22 cellular contexts compared by ENCODE assay signal in genomic region chr2:241690202-241690717, GRCh38.
"Had no signal": no experiment of that assay in that cellular context is flagged by ENCODE, and none has a peak within 500 bp of the region (broad histone marks: within the 10 kb centered on the region; RNA-seq: fewer than 3 reads in every experiment).

No MANE protein-coding gene starts in this region.

- H3K27me3 Mint-ChIP-seq: activated naive CD8-positive, alpha-beta T cell treated with anti-CD3 and anti-CD28 coated beads, Interleukin-2, amount 10 ng/mL, durations not matched to agents 7 days and 5 days; central memory CD8-positive, alpha-beta T cell; naive thymus-derived CD4-positive, alpha-beta T cell had no signal

- H3K27ac Mint-ChIP-seq: activated naive CD8-positive, alpha-beta T cell treated with anti-CD3 and anti-CD28 coated beads, Interleukin-2, amount 10 ng/mL, durations not matched to agents 7 days and 5 days had no signal

- ATAC-seq: left lung; mucosa of descending colon; naive thymus-derived CD4-positive, alpha-beta T cell; stimulated activated effector memory CD8-positive, alpha-beta T cell treated with anti-CD3 and anti-CD28 coated beads, Interleukin-12 subunit alpha, Interleukin-12 subunit beta, amount 100 ng/mL, for 72 hours had no signal

- H3K27ac ChIP-seq: brain microvascular endothelial cell, left lung, neutrophil, parathyroid adenoma, tibial artery had no signal

- DNase-seq: activated CD4-positive, alpha-beta T cell treated with anti-CD3 and anti-CD28 coated beads, Interleukin-2, amount 50 U/mL, for 48 hours; activated CD4-positive, CD25-positive, alpha-beta regulatory T cell treated with anti-CD3 and anti-CD28 coated beads, Interleukin-2, amount 50 U/mL, for 72 hours; activated naive CD8-positive, alpha-beta T cell treated with anti-CD3 and anti-CD28 coated beads, Interleukin-2, amount 10 ng/mL, durations not matched to agents 7 days and 5 days; anterior cingulate cortex; brain microvascular endothelial cell; cortex of kidney; effector CD8-positive, alpha-beta T cell; foreskin fibroblast; hippocampal formation; kidney; mammary epithelial cell; mucosa of descending colon; naive thymus-derived CD4-positive, alpha-beta T cell; stimulated activated CD4-positive, alpha-beta T cell treated with anti-CD3 and anti-CD28 coated beads, Interleukin-2, amount 100 ng/mL, for 24 hours; T-helper 1 cell; T1000; tibial artery had no signal

- H3K9me3 Mint-ChIP-seq: activated naive CD8-positive, alpha-beta T cell treated with anti-CD3 and anti-CD28 coated beads, Interleukin-2, amount 10 ng/mL, durations not matched to agents 7 days and 5 days; central memory CD8-positive, alpha-beta T cell; stimulated activated effector memory CD8-positive, alpha-beta T cell treated with anti-CD3 and anti-CD28 coated beads, Interleukin-12 subunit alpha, Interleukin-12 subunit beta, amount 100 ng/mL, for 72 hours had no signal
